In the genomic region with DNA sequence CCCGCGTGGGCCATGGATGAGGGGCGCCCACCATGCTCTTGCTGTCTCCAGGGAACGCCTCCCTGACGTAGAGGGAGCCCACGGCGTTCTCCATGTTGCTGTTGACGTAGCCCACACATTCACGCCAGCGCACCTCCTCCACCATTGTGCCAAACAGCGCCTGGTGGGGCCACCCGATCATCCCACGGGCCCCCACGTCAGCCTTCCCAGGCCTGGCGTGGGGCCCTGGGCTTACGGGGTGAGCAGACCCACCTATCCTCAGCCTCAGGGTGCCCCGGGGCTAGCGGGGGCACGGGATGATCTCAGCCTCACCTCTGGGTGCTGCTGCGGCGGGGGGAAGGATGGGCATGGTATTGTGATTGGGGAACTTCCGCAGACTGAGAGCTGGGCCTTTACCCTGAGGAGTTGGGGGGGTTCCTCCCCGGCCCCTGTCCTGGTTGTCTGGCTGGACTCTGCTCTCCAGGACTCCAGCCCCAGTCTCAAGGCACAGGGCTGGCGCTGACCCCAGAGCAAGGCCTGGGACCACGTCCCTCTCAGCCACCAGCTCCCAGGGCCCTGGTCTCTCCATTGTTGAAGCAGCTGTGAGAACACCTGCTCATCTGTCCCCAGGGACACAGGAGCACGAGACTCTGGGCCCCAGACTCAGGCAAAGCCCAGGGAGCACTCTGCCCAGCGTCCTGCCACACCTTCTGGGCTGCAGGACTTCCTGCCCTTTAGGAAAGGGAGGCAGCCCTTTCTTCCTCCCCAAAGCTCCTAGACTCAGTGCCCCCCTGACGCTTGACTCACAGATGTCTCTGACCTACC, we compare ENCODE assay signal across 20 cellular contexts. TPM values are rescaled to one million over a fixed set of nuclear protein-coding genes. Genes with fewer than 3 reads are reported as not detected.
A peak's percentile ranks its signal among the peaks of the same experiment; 100 is the strongest.
DNase-seq lines count a peak whose midpoint lies in the region; ATAC-seq lines count a peak whose summit lies in the region.
"Had no signal": no experiment of that assay in that cellular context is flagged by ENCODE, and none has a peak within 500 bp of the region (broad histone marks: within the 10 kb centered on the region; RNA-seq: fewer than 3 reads in every experiment).

No MANE protein-coding gene starts in this region.

- intact Hi-C loops in posterior vena cava (cut with DNase I) = no loop called here

- no peaks in the 10 kb centered on the region for H3K36me3 ChIP-seq in SJCRH30
- H3K36me3 ChIP-seq: WERI-Rb-1 had no signal

- H3K27ac ChIP-seq in SJCRH30 = no peak overlapping the region
- H3K27ac ChIP-seq: body of pancreas, KMS-11, WERI-Rb-1 had no signal

- DNase-seq in NCI-H345 (lab: John Stamatoyannopoulos, UW) (peak; percentile 73), NCI-H345 treated with DMSO at 0.1 percent for 48 hours (lab: John Stamatoyannopoulos, UW; ENCODE audit: unreplicated experiment) (no peak), DMS153 (lab: John Stamatoyannopoulos, UW) (peak; percentile 92), SJCRH30 (peak; percentile 36 to 57), posterior vena cava (ENCODE audit: low spot score) (peak; percentile 66), epidermal melanocyte (ENCODE audit: insufficient read length, low spot score) (no peak)
- DNase-seq: ACHN; activated CD8-positive, alpha-beta memory T cell treated with anti-CD3 and anti-CD28 coated beads for 24 hours; activated naive CD8-positive, alpha-beta T cell treated with anti-CD3 and anti-CD28 coated beads for 36 hours; body of pancreas; foreskin melanocyte; NCI-H2227 treated with DMSO at 0.1 percent for 48 hours; stimulated activated naive CD4-positive, alpha-beta T cell treated with Interleukin-2 at 50 U/mL for 16 hours; T-helper 17 cell; trophoblast cell; WERI-Rb-1 had no signal

- peaks cover 12% of the 10 kb centered on the region for H3K27me3 ChIP-seq in SJCRH30
- H3K27me3 ChIP-seq: body of pancreas had no signal

- no peaks in the 10 kb centered on the region for H3K9me3 ChIP-seq in SJCRH30 (replicated peaks)
- H3K9me3 ChIP-seq: body of pancreas had no signal

- no peak overlapping the region for H3K4me3 ChIP-seq in SJCRH30
- H3K4me3 ChIP-seq: body of pancreas had no signal

- H3K4me1 ChIP-seq in SJCRH30 = peaks cover 5% of the 10 kb centered on the region; the same call in 1 of the 2 replicates

- ATAC-seq in GM18907 (IDR thresholded peaks at IDR 0.05; ENCODE audit: unreplicated experiment) = no peak
- no peak for ATAC-seq in GM18520 (IDR thresholded peaks at IDR 0.05; ENCODE audit: unreplicated experiment)
- ATAC-seq: body of pancreas, T-helper 17 cell had no signal

RNA-seq across cellular contexts. Expression of gene PRXL2B, which starts 10.2 kb away (rescaled TPM):
- 21.3 and 22.5 TPM in 2 replicates for total RNA-seq in SJCRH30 (2014; rRNA removed; shearing (Covaris generic))
- total RNA-seq in posterior vena cava = 10 to 100 TPM; 11.4 to 12.2 TPM

RNA-seq across cellular contexts. Expression of gene MMEL1, which starts 36.1 kb away (rescaled TPM):
- not detected in 2 replicates for total RNA-seq in SJCRH30 (2014; rRNA removed; shearing (Covaris generic))
- 1 to 10 TPM in 1 of 2 donors, under 1 TPM in 1; 0.57 to 1.8 TPM for total RNA-seq in posterior vena cava
- total RNA-seq: body of pancreas, epithelial cell of proximal tubule had no signal

RNA-seq across cellular contexts. Expression of gene TNFRSF14, which starts 40.6 kb away (rescaled TPM):
- total RNA-seq in SJCRH30 (2014; rRNA removed; shearing (Covaris generic)) = 0.51 TPM in 1 of 2 replicates, not detected in the other
- total RNA-seq in posterior vena cava = 10 to 100 TPM; 37.7 to 63.6 TPM

Comparison
In these comparisons a context has a peak if more than half of its experiments do, and no peak if none do; other contexts are left out.
1. DNase-seq: peak in NCI-H345 (single experiment), DMS153 (single experiment), SJCRH30 (2 of 2) and posterior vena cava (single experiment); none in NCI-H345 treated with DMSO at 0.1 percent for 48 hours (single experiment) and epidermal melanocyte (single experiment).
2. RNA of gene TNFRSF14, which starts 40.6 kb away (total RNA-seq): 37.7 to 63.6 TPM in posterior vena cava; 0.51 TPM in SJCRH30; every median in the first group is over 10 times any median in the second.